ENCODE assay signal across 16 cellular contexts in the genomic region with DNA sequence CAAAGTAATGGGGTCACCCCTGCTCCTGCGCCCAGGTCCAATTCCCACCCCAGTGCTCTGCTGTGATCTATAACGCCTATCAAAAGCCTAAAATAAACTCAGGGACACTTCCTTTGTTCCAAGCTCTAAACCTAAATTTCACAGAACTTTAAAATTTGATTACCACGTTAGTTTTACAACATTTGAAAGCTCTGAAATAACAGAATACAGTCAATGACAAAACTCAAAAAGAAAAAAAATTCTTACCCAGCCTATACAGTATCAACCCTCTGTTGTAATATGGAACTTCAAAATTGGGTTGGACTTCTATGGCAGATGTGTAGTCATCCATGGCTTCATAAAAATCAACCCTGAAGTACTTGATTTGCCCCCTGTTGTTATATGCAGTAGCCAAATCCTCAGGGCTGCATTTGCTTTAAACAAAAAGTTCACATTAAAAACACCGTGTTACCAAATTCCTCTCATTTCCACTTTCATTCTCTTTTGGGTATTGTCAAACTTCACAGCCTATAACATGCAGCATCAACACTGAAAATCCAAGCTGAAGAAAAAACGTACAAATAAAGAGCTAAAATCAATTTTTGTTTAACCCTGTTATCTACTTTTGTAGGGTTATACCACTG. TPM values are rescaled to one million over a fixed set of nuclear protein-coding genes. Genes with fewer than 3 reads are reported as not detected.
DNase-seq lines count a peak whose midpoint lies in the region; ATAC-seq and TF ChIP-seq lines count a peak whose summit lies in the region.
"Had no signal": no experiment of that assay in that cellular context is flagged by ENCODE, and none has a peak within 500 bp of the region (broad histone marks: within the 10 kb centered on the region; RNA-seq: fewer than 3 reads in every experiment).

No MANE protein-coding gene starts in this region.

- H3K9ac ChIP-seq in GM23248 (peak overlapping the region; percentile 41; the same call in 1 of the 2 replicates), neural cell (ENCODE audit: low read length) (no peak overlapping the region)

- no peaks in the 10 kb centered on the region for H3K9me3 ChIP-seq in CD4-positive, alpha-beta T cell (ENCODE audit: control insufficient read depth, low read length)
- H3K9me3 ChIP-seq in GM23248 (ENCODE audit: low read depth) (no peaks in the 10 kb centered on the region), neural cell (ENCODE audit: low read length) (no peaks in the 10 kb centered on the region), lower lobe of right lung (no peaks in the 10 kb centered on the region)
- H3K9me3 ChIP-seq: Peyer's patch, tibial artery had no signal

- no peak for ATAC-seq in CD4-positive, alpha-beta T cell (ENCODE audit: poor library complexity)
- ATAC-seq in lower lobe of right lung, result no peak
- ATAC-seq: sciatic nerve had no signal

- H3K27me3 ChIP-seq in CD4-positive, alpha-beta T cell (ENCODE audit: control insufficient read depth, insufficient read depth, low read length), result no peaks in the 10 kb centered on the region
- H3K27me3 ChIP-seq in GM23248 (replicated peaks; ENCODE audit: insufficient read depth) (no peaks in the 10 kb centered on the region), neural cell (ENCODE audit: insufficient read depth, low read depth, low read length) (no peaks in the 10 kb centered on the region), lower lobe of right lung (ENCODE audit: low read depth) (no peaks in the 10 kb centered on the region)
- H3K27me3 ChIP-seq: Peyer's patch, tibial artery had no signal

- no peak for TF ChIP-seq CTCF in CD4-positive, alpha-beta T cell (IDR thresholded peaks at IDR 0.05)
- no peak for TF ChIP-seq CTCF in neural cell (IDR thresholded peaks at IDR 0.05; ENCODE audit: poor library complexity, severe bottlenecking)
- no peak for TF ChIP-seq CTCF in GM10248 (IDR thresholded peaks at IDR 0.05; ENCODE audit: control extremely low read depth, extremely low read depth, low read depth, missing control alignments)
- no peak for TF ChIP-seq CTCF in lower lobe of right lung (IDR thresholded peaks at IDR 0.05)

- no peak for TF ChIP-seq RAD21 in neural cell (conservative IDR thresholded peaks at IDR 0.05)

- POLR2A ChIA-PET in CD4-positive, alpha-beta T cell (lab: Charles Lee), result interaction anchor here (0.9 to 4.0 kb wide), 3 partner anchors 29 to 1338 kb away, joined by 3 to 37 read pairs (median 4); partner anchors contain the start of gene RDH14
- POLR2A ChIA-PET in GM10248 (lab: Yijun Ruan, JAX), result no interaction called here

- H4K20me1 ChIP-seq in GM23248 (ENCODE audit: insufficient read depth) (no peaks in the 10 kb centered on the region), neural cell (ENCODE audit: insufficient read depth) (no peaks in the 10 kb centered on the region)

- 48 to 53% methylated on average over 5 of the region's 5 CpGs for WGBS in GM23248 (ENCODE audit: low coverage in 1 of 2, low lambda C conversion rate in 2 of 2, missing lambda C conversion rate in 2 of 2), 2 experiments

- TF ChIP-seq EP300 in neural cell (conservative IDR thresholded peaks at IDR 0.05; ENCODE audit: poor library complexity, severe bottlenecking), result no peak

- in situ Hi-C loops in GM23248 (cut with MboI), result no loop called here

- no peak overlapping the region for H3K27ac ChIP-seq in CD4-positive, alpha-beta T cell (ENCODE audit: low read depth, low read length)
- H3K27ac ChIP-seq in GM23248, result no peak overlapping the region
- no peak overlapping the region for H3K27ac ChIP-seq in neural cell (ENCODE audit: low read length)
- no peak overlapping the region for H3K27ac ChIP-seq in lower lobe of right lung
- H3K27ac ChIP-seq: Peyer's patch, tibial artery had no signal

- no peaks in the 10 kb centered on the region for H3K9me3 Mint-ChIP-seq in CD4-positive, alpha-beta T cell
- H3K9me3 Mint-ChIP-seq in activated T-helper 2 cell treated with anti-CD3 and anti-CD28 coated beads, Interferon-gamma antibody, Interleukin-2, Interleukin-4, amounts not matched to agents 10 μg/mL and 5 μg/mL and 100 μg/mL, durations not matched to agents 14 hours and 24 hours and 36 hours, result no peaks in the 10 kb centered on the region
- H3K9me3 Mint-ChIP-seq: activated CD4-positive, alpha-beta memory T cell treated with anti-CD3 and anti-CD28 coated beads for 36 hours; T-helper 1 cell treated with Interleukin-12 subunit alpha and Interleukin-12 subunit beta and Interleukin-4 antibody, amounts not matched to agents 30 μg/mL and 1 μg/mL, for 36 hours had no signal

- no peak for DNase-seq in CD4-positive, alpha-beta T cell
- peak; percentile 14 for DNase-seq in GM23248
- no peak for DNase-seq in activated T-helper 2 cell treated with anti-CD3 and anti-CD28 coated beads, Interferon-gamma antibody, Interleukin-2, Interleukin-4, amounts not matched to agents 10 μg/mL and 5 μg/mL and 100 μg/mL, durations not matched to agents 14 hours and 24 hours and 36 hours (ENCODE audit: low spot score)
- no peak for DNase-seq in GM10248 (ENCODE audit: extremely low spot score)
- DNase-seq in lower lobe of right lung, result no peak
- no peak for DNase-seq in GM19238 (ENCODE audit: insufficient read length, low spot score)
- no peak for DNase-seq in Ammon's horn (ENCODE audit: low spot score)
- DNase-seq: activated CD4-positive, alpha-beta memory T cell treated with anti-CD3 and anti-CD28 coated beads for 36 hours; dermis blood vessel endothelial cell; MM.1S; NCI-H226; Peyer's patch; tibial artery had no signal

- H3K4me3 Mint-ChIP-seq in CD4-positive, alpha-beta T cell, result peak overlapping the region; percentile 31
- H3K4me3 Mint-ChIP-seq in activated T-helper 2 cell treated with anti-CD3 and anti-CD28 coated beads, Interferon-gamma antibody, Interleukin-2, Interleukin-4, amounts not matched to agents 10 μg/mL and 5 μg/mL and 100 μg/mL, durations not matched to agents 14 hours and 24 hours and 36 hours (ENCODE audit: low read depth), result peak overlapping the region; percentile 24
- H3K4me3 Mint-ChIP-seq: activated CD4-positive, alpha-beta memory T cell treated with anti-CD3 and anti-CD28 coated beads for 36 hours; T-helper 1 cell treated with Interleukin-12 subunit alpha and Interleukin-12 subunit beta and Interleukin-4 antibody, amounts not matched to agents 30 μg/mL and 1 μg/mL, for 36 hours had no signal

- H3K79me2 ChIP-seq in GM23248 (ENCODE audit: insufficient read depth) (peaks cover 86% of the 10 kb centered on the region), neural cell (replicated peaks; ENCODE audit: insufficient read depth, low read length) (peaks cover 60% of the 10 kb centered on the region)

- H3K4me3 ChIP-seq in GM23248 (peak overlapping the region; percentile 46), neural cell (ENCODE audit: low read length) (peak overlapping the region; percentile 50), lower lobe of right lung (no peak overlapping the region)
- H3K4me3 ChIP-seq: Peyer's patch, tibial artery had no signal

- H3K36me3 ChIP-seq in GM23248 (ENCODE audit: low read depth) (no peaks in the 10 kb centered on the region), neural cell (ENCODE audit: insufficient read depth, low read length) (no peaks in the 10 kb centered on the region), lower lobe of right lung (no peaks in the 10 kb centered on the region)
- H3K36me3 ChIP-seq: Peyer's patch, tibial artery had no signal

- H3K36me3 Mint-ChIP-seq in CD4-positive, alpha-beta T cell (ENCODE audit: low read depth), result peaks cover 41% of the 10 kb centered on the region
- peaks cover 31% of the 10 kb centered on the region for H3K36me3 Mint-ChIP-seq in activated T-helper 2 cell treated with anti-CD3 and anti-CD28 coated beads, Interferon-gamma antibody, Interleukin-2, Interleukin-4, amounts not matched to agents 10 μg/mL and 5 μg/mL and 100 μg/mL, durations not matched to agents 14 hours and 24 hours and 36 hours (ENCODE audit: low read depth)

- H3K4me1 ChIP-seq in GM23248 (ENCODE audit: insufficient read depth) (peaks cover 49% of the 10 kb centered on the region), lower lobe of right lung (peaks cover 61% of the 10 kb centered on the region)

- no peaks in the 10 kb centered on the region for H3K27me3 Mint-ChIP-seq in CD4-positive, alpha-beta T cell
- no peaks in the 10 kb centered on the region for H3K27me3 Mint-ChIP-seq in activated T-helper 2 cell treated with anti-CD3 and anti-CD28 coated beads, Interferon-gamma antibody, Interleukin-2, Interleukin-4, amounts not matched to agents 10 μg/mL and 5 μg/mL and 100 μg/mL, durations not matched to agents 14 hours and 24 hours and 36 hours (ENCODE audit: low read depth)
- H3K27me3 Mint-ChIP-seq: activated CD4-positive, alpha-beta memory T cell treated with anti-CD3 and anti-CD28 coated beads for 36 hours had no signal

- H2AFZ ChIP-seq in GM23248 (peak overlapping the region; percentile 28; the same call in 1 of the 2 replicates), neural cell (ENCODE audit: low read depth, low read length) (no peak overlapping the region)

- peaks cover 62% of the 10 kb centered on the region for H3K4me1 Mint-ChIP-seq in CD4-positive, alpha-beta T cell (ENCODE audit: low read depth)
- H3K4me1 Mint-ChIP-seq in activated T-helper 2 cell treated with anti-CD3 and anti-CD28 coated beads, Interferon-gamma antibody, Interleukin-2, Interleukin-4, amounts not matched to agents 10 μg/mL and 5 μg/mL and 100 μg/mL, durations not matched to agents 14 hours and 24 hours and 36 hours (ENCODE audit: low read depth), result peaks cover 58% of the 10 kb centered on the region

- peak overlapping the region; percentile 99 for H3K4me2 ChIP-seq in GM23248 (ENCODE audit: unreplicated experiment)
- peak overlapping the region; percentile 47 for H3K4me2 ChIP-seq in neural cell (ENCODE audit: low read length)

- CTCF ChIA-PET in CD4-positive, alpha-beta T cell (lab: Charles Lee), result no interaction called here
- CTCF ChIA-PET in GM10248 (lab: Yijun Ruan, JAX), result interaction anchor here (0.8 to 2.0 kb wide), 6 partner anchors 13 to 1511 kb away, joined by 3 to 8 read pairs (median 3); no protein-coding TSS in a partner anchor

- H3K9me2 ChIP-seq in GM23248 (ENCODE audit: insufficient read depth) (no peaks in the 10 kb centered on the region), neural cell (ENCODE audit: insufficient read depth, low read length) (no peaks in the 10 kb centered on the region)

- peak overlapping the region; percentile 75 for H3K27ac Mint-ChIP-seq in CD4-positive, alpha-beta T cell
- no peak overlapping the region for H3K27ac Mint-ChIP-seq in activated T-helper 2 cell treated with anti-CD3 and anti-CD28 coated beads, Interferon-gamma antibody, Interleukin-2, Interleukin-4, amounts not matched to agents 10 μg/mL and 5 μg/mL and 100 μg/mL, durations not matched to agents 14 hours and 24 hours and 36 hours
- H3K27ac Mint-ChIP-seq: activated CD4-positive, alpha-beta memory T cell treated with anti-CD3 and anti-CD28 coated beads for 36 hours; T-helper 1 cell treated with Interleukin-12 subunit alpha and Interleukin-12 subunit beta and Interleukin-4 antibody, amounts not matched to agents 30 μg/mL and 1 μg/mL, for 36 hours had no signal

- intact Hi-C loops in CD4-positive, alpha-beta T cell (cut with DNase I, micrococcal nuclease), result no loop called here
- intact Hi-C loops in activated T-helper 2 cell treated with anti-CD3 and anti-CD28 coated beads, Interferon-gamma antibody, Interleukin-2, Interleukin-4, amounts not matched to agents 10 μg/mL and 5 μg/mL and 100 μg/mL, durations not matched to agents 14 hours and 24 hours and 36 hours (cut with micrococcal nuclease), result no loop called here
- intact Hi-C loops in lower lobe of right lung (cut with DNase I), result no loop called here

- H3F3A ChIP-seq in GM23248 (ENCODE audit: insufficient read depth) (peaks cover 22% of the 10 kb centered on the region; the same call in 1 of the 2 replicates), neural cell (ENCODE audit: insufficient read depth, low read length, poor library complexity, severe bottlenecking) (peaks cover 3% of the 10 kb centered on the region)

RNA-seq across cellular contexts. Expression of gene TTC32, which starts 4.0 kb away (rescaled TPM):
- total RNA-seq in CD4-positive, alpha-beta T cell, result 10 to 100 TPM; 53.1 to 54.2 TPM
- 1.5 TPM in 1 of 2 replicates, not detected in the other for total RNA-seq in GM23248 (2014; rRNA removed; shearing (Covaris generic))
- 6.4 and 6.8 TPM in 2 replicates for polyA plus RNA-seq in GM23248 (2016; fragmentation: Nextera tagmentation; extraction: Ambion mirVana)
- 14.8 TPM in 2 replicates for total RNA-seq in activated T-helper 2 cell treated with anti-CD3 and anti-CD28 coated beads, Interferon-gamma antibody, Interleukin-2, Interleukin-4, amounts not matched to agents 10 μg/mL and 5 μg/mL and 100 μg/mL, durations not matched to agents 14 hours and 24 hours and 36 hours
- 79.4 and 106 TPM in 2 replicates for polyA plus RNA-seq in neural cell
- polyA minus RNA-seq in neural cell, result 29.8 and 32.1 TPM in 2 replicates
- 10.3 TPM for total RNA-seq in lower lobe of right lung
